In the genomic region with DNA sequence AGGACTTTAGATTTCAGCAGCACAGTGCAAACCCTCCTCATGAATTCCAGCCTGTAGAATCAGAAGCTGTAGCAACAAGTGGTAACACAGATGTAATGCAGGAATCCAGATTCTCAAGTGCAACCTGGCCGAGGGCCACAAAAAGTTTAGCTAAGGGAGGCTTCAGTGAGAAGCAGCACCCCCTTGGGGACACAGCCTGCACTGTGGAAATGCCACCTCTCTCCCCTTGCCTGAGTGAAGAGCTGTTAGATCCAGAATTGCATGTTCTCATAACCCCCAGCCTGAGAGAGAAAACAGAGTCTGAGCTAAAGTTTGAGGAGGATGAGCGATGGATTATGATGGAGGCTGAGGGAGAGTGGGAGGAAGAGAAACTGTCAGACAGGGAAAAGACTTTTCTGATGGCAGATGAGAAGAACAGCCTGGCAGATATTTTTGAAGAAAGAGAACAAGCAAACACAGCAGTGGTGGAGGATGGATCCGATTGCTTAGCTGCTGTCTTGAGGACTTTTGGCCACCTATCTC, we compare ENCODE assay signal across 8 cellular contexts.
DNase-seq lines count a peak whose midpoint lies in the region; ATAC-seq and TF ChIP-seq lines count a peak whose summit lies in the region.

No MANE protein-coding gene starts in this region.

- no peak overlapping the region for H3K4me3 ChIP-seq in mucosa of descending colon

- peak; percentile 17 for ATAC-seq in mucosa of descending colon

- DNase-seq in NCI-H2227 (lab: John Stamatoyannopoulos, UW; ENCODE audit: unreplicated experiment) (peak; percentile 27), NCI-H2227 treated with DMSO at 0.1 percent for 48 hours (lab: John Stamatoyannopoulos, UW) (no peak), NCI-H510A treated with DMSO at 0.1 percent for 48 hours (lab: John Stamatoyannopoulos, UW) (peak; percentile 97), epidermal melanocyte (ENCODE audit: insufficient read length, low spot score) (peak; percentile 79), mucosa of descending colon (peak; percentile 67 to 81 (median 77)), NCI-H1930 (lab: John Stamatoyannopoulos, UW) (no peak)
- DNase-seq in activated CD8-positive, alpha-beta memory T cell treated with anti-CD3 and anti-CD28 coated beads for 24 hours = peak; percentile 69
- DNase-seq in stimulated activated CD8-positive, alpha-beta memory T cell treated with anti-CD3 and anti-CD28 coated beads, Interleukin-4, amount 100 ng/mL, for 48 hours = peak; percentile 67

- no peaks in the 10 kb centered on the region for H3K36me3 ChIP-seq in mucosa of descending colon (ENCODE audit: low read depth)

- H3K9me3 ChIP-seq in mucosa of descending colon = no peaks in the 10 kb centered on the region

- intact Hi-C loops in mucosa of descending colon (cut with DNase I, micrococcal nuclease) = no loop called here

- TF ChIP-seq CTCF in mucosa of descending colon (IDR thresholded peaks at IDR 0.05) = peak; percentile 39

- peaks cover 43% of the 10 kb centered on the region for H3K4me1 ChIP-seq in mucosa of descending colon (ENCODE audit: low read depth)

Comparison
In these comparisons a context has a peak if more than half of its experiments do, and no peak if none do; other contexts are left out.
1. DNase-seq: peak in NCI-H2227 (single experiment), NCI-H510A treated with DMSO at 0.1 percent for 48 hours (single experiment), activated CD8-positive, alpha-beta memory T cell treated with anti-CD3 and anti-CD28 coated beads for 24 hours (single experiment), epidermal melanocyte (single experiment), mucosa of descending colon (3 of 3) and stimulated activated CD8-positive, alpha-beta memory T cell treated with anti-CD3 and anti-CD28 coated beads, Interleukin-4, amount 100 ng/mL, for 48 hours (single experiment); none in NCI-H2227 treated with DMSO at 0.1 percent for 48 hours (single experiment) and NCI-H1930 (0 of 2).